ENCODE assay signal across 1 cellular context in genomic region chr19:45090598-45090997, GRCh38.
TF ChIP-seq lines count a peak whose summit lies in the region.

No MANE protein-coding gene starts in this region.

TF ChIP-seq in H1, 55 proteins besides CTCF, POLR2A, EP300 and RAD21:
- no peak for TF ChIP-seq BCL11A (IDR thresholded peaks at IDR 0.05; ENCODE audit: low read depth in 2 of 2, low read length in 2 of 2)
- no peak for TF ChIP-seq SIX5 (IDR thresholded peaks at IDR 0.05; ENCODE audit: low read depth, low read length)
- TF ChIP-seq NANOG (IDR thresholded peaks at IDR 0.05; ENCODE audit: insufficient read depth, low read depth, low read length, poor library complexity, severe bottlenecking): no peak
- TF ChIP-seq CEBPB (IDR thresholded peaks at IDR 0.05; ENCODE audit: low read depth, low read length): no peak
- TF ChIP-seq TAF7 (optimal IDR thresholded peaks at IDR 0.05; ENCODE audit: borderline replicate concordance, low read depth, low read length): no peak
- no peak for TF ChIP-seq SP2 (IDR thresholded peaks at IDR 0.05; ENCODE audit: low read length)
- no peak for TF ChIP-seq SIN3A (conservative IDR thresholded peaks at IDR 0.05 in 1 of 2, IDR thresholded peaks at IDR 0.05 in 1 of 2; ENCODE audit: low read depth in 1 of 2, low read length in 2 of 2)
- TF ChIP-seq POU5F1 (IDR thresholded peaks at IDR 0.05; ENCODE audit: low read depth, low read length): no peak
- no peak for TF ChIP-seq CBX5 (IDR thresholded peaks at IDR 0.05; ENCODE audit: low read depth, low read length)
- no peak for TF ChIP-seq TCF12 (IDR thresholded peaks at IDR 0.05; ENCODE audit: low read depth, low read length)
- no peak for TF ChIP-seq CBX8 (IDR thresholded peaks at IDR 0.05; ENCODE audit: borderline replicate concordance, low read depth, low read length)
- TF ChIP-seq KDM1A (IDR thresholded peaks at IDR 0.05; ENCODE audit: borderline replicate concordance, low read length): no peak
- TF ChIP-seq SIRT6 (IDR thresholded peaks at IDR 0.05; ENCODE audit: low read length): no peak
- no peak for TF ChIP-seq BACH1 (IDR thresholded peaks at IDR 0.05; ENCODE audit: low read length)
- TF ChIP-seq YY1 (IDR thresholded peaks at IDR 0.05; ENCODE audit: low read depth, low read length): no peak
- no peak for TF ChIP-seq USF2 (IDR thresholded peaks at IDR 0.05; ENCODE audit: low read length)
- no peak for TF ChIP-seq CREB1 (IDR thresholded peaks at IDR 0.05)
- no peak for TF ChIP-seq MAFK (IDR thresholded peaks at IDR 0.05; ENCODE audit: low read depth, low read length)
TF ChIP-seq in H1: peak in this region for 0.
